8 cellular contexts compared by ENCODE assay signal in the genomic region with DNA sequence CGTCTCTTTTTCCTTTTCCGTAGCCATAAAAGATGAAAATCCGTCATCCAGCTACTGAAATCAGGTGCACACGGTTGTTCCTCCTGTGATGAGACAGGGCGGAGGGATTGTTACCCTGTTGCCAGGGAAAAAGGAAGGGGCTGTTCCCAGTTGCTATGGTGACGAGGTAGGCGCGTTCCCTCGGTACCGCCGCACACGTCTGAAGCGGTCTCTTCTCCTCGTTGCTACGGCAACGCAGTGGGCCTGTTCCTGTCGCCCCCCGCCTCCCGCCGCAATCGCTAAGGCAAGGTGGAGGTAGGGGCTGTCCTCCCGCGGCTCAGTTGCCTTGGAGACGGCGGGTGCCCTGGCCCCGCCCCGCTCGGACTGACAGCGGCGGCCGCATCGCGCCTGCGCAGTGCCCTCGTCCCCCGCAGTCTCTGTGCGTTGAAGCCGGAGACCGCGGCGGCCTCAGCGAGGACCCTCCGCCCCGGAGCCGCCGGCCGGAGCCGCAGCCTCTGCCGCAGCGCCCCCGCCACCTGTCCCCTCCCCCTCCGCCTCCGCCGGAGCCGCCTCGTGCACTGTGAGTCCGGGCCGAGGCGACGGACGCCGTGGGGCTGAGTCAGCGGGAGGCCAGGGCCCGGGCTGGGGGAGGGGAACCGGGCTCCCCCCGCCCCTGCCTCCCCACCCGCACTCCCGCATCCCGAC. TPM values are rescaled to one million over a fixed set of nuclear protein-coding genes. Genes with fewer than 3 reads are reported as not detected.
A peak's percentile ranks its signal among the peaks of the same experiment; 100 is the strongest.
DNase-seq lines count a peak whose midpoint lies in the region; ATAC-seq and TF ChIP-seq lines count a peak whose summit lies in the region.

MAPRE3 (plus strand) TSS at position 394 of the 684 bp plus-strand sequence. CDS start 51,582 bp downstream, outside the sequence.

- TF ChIP-seq CTCF in Caco-2 (IDR thresholded peaks at IDR 0.05; ENCODE audit: insufficient read depth in 1 of 2, low read depth in 1 of 2, low read length in 1 of 2, severe bottlenecking in 1 of 2, unreplicated experiment in 1 of 2) (no peak), fibroblast of villous mesenchyme (IDR thresholded peaks at IDR 0.05; ENCODE audit: insufficient read depth, low read depth, low read length) (no peak)

- H3K4me1 ChIP-seq in Caco-2 = 0 out of 2 replicates have a peak, but pooled peaks cover 3% of the 10 kb centered on the region

- H3K27ac Mint-ChIP-seq in Caco-2 (ENCODE audit: unreplicated experiment) = peak within 1 kb of the TSS; percentile 68
- peak within 1 kb of the TSS; percentile 24 to 86 for H3K27ac Mint-ChIP-seq in natural killer cell treated with Interleukin-12 subunit alpha and Interleukin-12 subunit beta and Interleukin-15 and Interleukin-18, amount 100 ng/mL, for 72 hours

- peaks cover 13% of the 10 kb centered on the region for H3K4me1 Mint-ChIP-seq in Caco-2 (ENCODE audit: low read depth, unreplicated experiment)
- peaks cover 26 to 29% of the 10 kb centered on the region in 2 donors for H3K4me1 Mint-ChIP-seq in natural killer cell treated with Interleukin-12 subunit alpha and Interleukin-12 subunit beta and Interleukin-15 and Interleukin-18, amount 100 ng/mL, for 72 hours (ENCODE audit: low read depth in 2 of 2)

- H3K36me3 ChIP-seq in Caco-2 (ENCODE audit: control insufficient read depth, insufficient read depth, low read length) = no peaks in the 10 kb centered on the region
- H3K36me3 ChIP-seq in MG63 = no peaks in the 10 kb centered on the region; the same call in 1 of the 2 replicates

- DNase-seq in Caco-2 = peak; percentile 82 to 91
- peak; percentile 79 for DNase-seq in MG63
- DNase-seq in SHP77 treated with DMSO at 0.1 percent for 48 hours (lab: John Stamatoyannopoulos, UW) = peak; percentile 80
- DNase-seq in activated gamma-delta T cell treated with Interleukin-2 at 50 U/mL for 16 hours = peak; percentile 72
- DNase-seq in fibroblast of villous mesenchyme (ENCODE audit: low read depth) = peak; percentile 60
- peak; percentile 88 for DNase-seq in natural killer cell treated with Interleukin-12 subunit alpha and Interleukin-12 subunit beta and Interleukin-15 and Interleukin-18, amount 100 ng/mL, for 72 hours (ENCODE audit: low spot score)
- peak; percentile 76 for DNase-seq in stimulated activated naive CD4-positive, alpha-beta T cell treated with Interleukin-2 at 50 U/mL for 16 hours (lab: John Stamatoyannopoulos, UW)

- H3K27me3 Mint-ChIP-seq in Caco-2 (ENCODE audit: insufficient read depth, unreplicated experiment) = peaks cover 12% of the 10 kb centered on the region
- peaks cover 23 to 25% of the 10 kb centered on the region in 2 donors for H3K27me3 Mint-ChIP-seq in natural killer cell treated with Interleukin-12 subunit alpha and Interleukin-12 subunit beta and Interleukin-15 and Interleukin-18, amount 100 ng/mL, for 72 hours

- peak; percentile 81 for ATAC-seq in GM21786 (IDR thresholded peaks at IDR 0.05; ENCODE audit: unreplicated experiment)
- ATAC-seq in natural killer cell treated with Interleukin-12 subunit alpha and Interleukin-12 subunit beta and Interleukin-15 and Interleukin-18, amount 100 ng/mL, for 72 hours = peak; percentile 93 to 96

- no peaks in the 10 kb centered on the region for H3K9me3 Mint-ChIP-seq in Caco-2 (ENCODE audit: unreplicated experiment)
- H3K9me3 Mint-ChIP-seq in natural killer cell treated with Interleukin-12 subunit alpha and Interleukin-12 subunit beta and Interleukin-15 and Interleukin-18, amount 100 ng/mL, for 72 hours = no peaks in the 10 kb centered on the region

- BruUV-seq in Caco-2 (replicated peaks; lab: Mats Ljungman, UMichigan) = no TSS peak

- H3K36me3 Mint-ChIP-seq in Caco-2 (ENCODE audit: insufficient read depth, unreplicated experiment) = no peaks in the 10 kb centered on the region
- no peaks in the 10 kb centered on the region for H3K36me3 Mint-ChIP-seq in natural killer cell treated with Interleukin-12 subunit alpha and Interleukin-12 subunit beta and Interleukin-15 and Interleukin-18, amount 100 ng/mL, for 72 hours

- peaks cover 1% of the 10 kb centered on the region; the same call in 1 of the 2 replicates for H3K27me3 ChIP-seq in Caco-2 (replicated peaks; ENCODE audit: control insufficient read depth, insufficient read depth, low read length)
- H3K27me3 ChIP-seq in MG63 = peaks cover 5% of the 10 kb centered on the region; the same call in 1 of the 2 replicates

- H3K4me3 ChIP-seq in Caco-2 (ENCODE audit: low read depth, low read length) = peak within 1 kb of the TSS; percentile 94
- H3K4me3 ChIP-seq in MG63 = peak within 1 kb of the TSS; percentile 77
- H3K4me3 ChIP-seq in fibroblast of villous mesenchyme (ENCODE audit: low read depth, low read length) = peak within 1 kb of the TSS; percentile 79

- intact Hi-C loops in Caco-2 (cut with micrococcal nuclease; ENCODE audit: unreplicated experiment) = loop anchor here (2.0 kb wide), 1 partner anchor 40 kb away; no protein-coding TSS in a partner anchor

- H3K9me3 ChIP-seq in Caco-2 = no peaks in the 10 kb centered on the region
- no peaks in the 10 kb centered on the region for H3K9me3 ChIP-seq in MG63

- CTCF ChIA-PET in Caco-2 (lab: Charles Lee) = interaction anchor here (0.6 to 1.1 kb wide), 4 partner anchors 8 to 218 kb away, joined by 3 to 4 read pairs (median 3); no protein-coding TSS in a partner anchor

- POLR2A ChIA-PET in Caco-2 (lab: Charles Lee) = interaction anchor here (0.5 kb wide), 1 partner anchor 1091 kb away, joined by 3 read pairs; no protein-coding TSS in a partner anchor

- H3K4me3 Mint-ChIP-seq in Caco-2 (ENCODE audit: unreplicated experiment) = peak within 1 kb of the TSS; percentile 63
- peak within 1 kb of the TSS; percentile 83 for H3K4me3 Mint-ChIP-seq in natural killer cell treated with Interleukin-12 subunit alpha and Interleukin-12 subunit beta and Interleukin-15 and Interleukin-18, amount 100 ng/mL, for 72 hours

RNA-seq across cellular contexts. Expression of gene MAPRE3, which starts in this region (rescaled TPM):
- 4.9 and 5.7 TPM in 2 replicates for total RNA-seq in Caco-2 (2022)
- total RNA-seq in MG63 (2014; rRNA removed; shearing (Covaris generic); ENCODE audit: low replicate concordance) = 4.8 and 7.9 TPM in 2 replicates
- 3.5 TPM in 2 replicates for total RNA-seq in fibroblast of villous mesenchyme
- 10 to 100 TPM in 1 of 2 donors, 1 to 10 TPM in 1; 5.7 to 10.0 TPM for total RNA-seq in natural killer cell treated with Interleukin-12 subunit alpha and Interleukin-12 subunit beta and Interleukin-15 and Interleukin-18, amount 100 ng/mL, for 72 hours

Comparison
In these comparisons a context has a peak if more than half of its experiments do, and no peak if none do; other contexts are left out.
1. Peak in every context shown above with its lines: DNase-seq, ATAC-seq and H3K4me3 ChIP-seq.